In genomic region chr7:144233039-144233438, GRCh38 we compare ENCODE assay signal across 15 cellular contexts. TPM values are rescaled to one million over a fixed set of nuclear protein-coding genes. Genes with fewer than 3 reads are reported as not detected.
"Had no signal": no experiment of that assay in that cellular context is flagged by ENCODE, and none has a peak within 500 bp of the region (broad histone marks: within the 10 kb centered on the region; RNA-seq: fewer than 3 reads in every experiment).

No MANE protein-coding gene starts in this region.

RNA-seq across cellular contexts. Expression of gene OR2A42, which starts 6.4 kb away (rescaled TPM):
- total RNA-seq: activated naive CD4-positive, alpha-beta T cell treated with anti-CD3 and anti-CD28 coated beads for 36 hours; activated naive CD4-positive, alpha-beta T cell treated with anti-CD3 and anti-CD28 coated beads, Interleukin-2, amount 50 U/mL, for 72 hours; activated naive CD8-positive, alpha-beta T cell treated with anti-CD3 and anti-CD28 coated beads for 36 hours; activated naive CD8-positive, alpha-beta T cell treated with anti-CD3 and anti-CD28 coated beads, Interleukin-2, amount 10 ng/mL, durations not matched to agents 7 days and 5 days; activated T-cell treated with anti-CD3 and anti-CD28 coated beads, Interleukin-2, amount 50 U/mL, for 4 hours; activated T-cell treated with anti-CD3 and anti-CD28 coated beads, Interleukin-2, amount 50 U/mL, for 72 hours; activated T-helper 1 cell treated with anti-CD3 and anti-CD28 coated beads, Interleukin-12 subunit alpha, Interleukin-12 subunit beta, Interleukin-2, Interleukin-4 antibody, amounts not matched to agents 30 ng/mL and 10 ng/mL and 1 ng/mL, durations not matched to agents 14 hours and 24 hours and 36 hours; activated T-helper 17 cell treated with anti-CD3 and anti-CD28 coated beads, Interleukin-2, amount 50 U/mL, for 72 hours; ascending aorta; astrocyte; body of pancreas; bronchial epithelial cell; cardiac muscle cell; cardiac septum had no signal

RNA-seq across cellular contexts. Expression of gene OR2A7, which starts 31.6 kb away (rescaled TPM):
- total RNA-seq: cardiac septum had no signal

RNA-seq across cellular contexts. Expression of gene CTAGE8, which starts 36.0 kb away (rescaled TPM):
- total RNA-seq: ascending aorta, cardiac muscle cell, cardiac septum, cerebellum had no signal

RNA-seq across cellular contexts. Expression of gene CTAGE4, which starts 49.8 kb away (rescaled TPM):
- total RNA-seq: ascending aorta, cardiac muscle cell had no signal
